Comparison of ENCODE assay signal across 8 cellular contexts in the genomic region with DNA sequence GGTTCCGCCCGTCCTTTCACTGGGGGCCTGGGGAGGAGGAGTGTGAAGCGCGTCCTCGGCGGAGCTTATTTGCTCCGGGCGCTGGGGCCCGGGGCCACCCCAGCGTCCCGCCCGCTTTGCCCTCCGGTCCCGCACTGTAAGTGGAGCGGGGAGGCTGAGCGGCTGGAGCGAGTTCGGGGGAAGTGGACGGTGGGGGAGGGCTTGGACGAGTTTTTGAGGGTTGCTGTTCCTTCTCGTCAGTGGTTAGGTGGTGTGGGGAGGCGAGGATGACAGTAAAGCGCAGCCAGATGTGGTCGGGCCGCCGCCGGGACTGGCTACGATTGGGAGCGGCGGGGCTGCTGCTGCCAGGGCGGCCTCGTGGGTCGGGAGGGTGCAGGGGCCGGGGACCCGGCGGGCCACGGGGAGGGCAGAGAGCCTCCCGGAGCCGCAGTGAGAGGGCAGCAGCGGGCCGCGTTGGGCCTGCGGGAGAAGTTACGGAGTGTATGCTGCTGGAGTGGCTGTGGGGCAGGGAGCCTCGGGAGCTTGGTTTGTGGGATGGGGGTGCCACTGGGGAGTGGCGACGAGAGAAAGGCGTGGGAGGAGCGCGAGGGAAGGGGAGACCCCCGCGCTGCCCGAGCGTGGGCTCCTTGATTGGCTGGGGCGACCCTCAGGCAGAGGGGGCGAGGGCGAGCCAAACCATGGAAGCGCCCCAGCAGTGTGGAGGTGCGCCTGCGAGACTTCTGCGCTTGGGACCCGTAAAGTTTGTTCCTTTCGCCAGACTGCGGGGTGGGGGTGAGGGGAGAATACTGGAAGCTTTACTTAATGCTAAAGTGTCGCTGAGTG. TPM values are rescaled to one million over a fixed set of nuclear protein-coding genes. Genes with fewer than 3 reads are reported as not detected.
DNase-seq lines count a peak whose midpoint lies in the region; ATAC-seq and TF ChIP-seq lines count a peak whose summit lies in the region.

No MANE protein-coding gene starts in this region.

- no peak overlapping the region for H4K91ac ChIP-seq in neuronal stem cell (ENCODE audit: low read depth, low read length, poor library complexity)

- H3K4ac ChIP-seq in neuronal stem cell (ENCODE audit: low read length): peak overlapping the region; percentile 37

- ATAC-seq in SK-N-SH treated with all-trans-retinoic acid at 6 μM for 48 hours (peak; percentile 64), GM21367 (IDR thresholded peaks at IDR 0.05; ENCODE audit: unreplicated experiment) (no peak), GM18870 (IDR thresholded peaks at IDR 0.05; ENCODE audit: unreplicated experiment) (no peak), GM18519 (IDR thresholded peaks at IDR 0.05; ENCODE audit: low FRiP score, unreplicated experiment) (no peak)

- H3K4me2 ChIP-seq in neuronal stem cell (ENCODE audit: insufficient read depth, low read length, poor library complexity, severe bottlenecking): peak overlapping the region; percentile 66

- peak overlapping the region; percentile 100 for H3K18ac ChIP-seq in neuronal stem cell (ENCODE audit: low read length)

- H2BK5ac ChIP-seq in neuronal stem cell (ENCODE audit: low read length): peak overlapping the region; percentile 100

- no CpG with 5 or more reads among the region's 65 CpGs for WGBS in neuronal stem cell (ENCODE audit: extremely low coverage in 2 of 2, insufficient read length in 2 of 2, insufficient replicate concordance in 1 of 2), 2 donors

- no peaks in the 10 kb centered on the region for H3K27me3 ChIP-seq in neuronal stem cell (ENCODE audit: control insufficient read depth in 3 of 3, insufficient read depth in 3 of 3, low read depth in 1 of 3, low read length in 3 of 3)

- H3K9ac ChIP-seq in neuronal stem cell (ENCODE audit: low read depth, low read length, poor library complexity): peak overlapping the region; percentile 99

- DNase-seq in AG10803 (ENCODE audit: low read depth) (peak; percentile 44), HS-5 (ENCODE audit: low read depth) (peak; percentile 10), foreskin melanocyte (peak; percentile 16), neuronal stem cell (ENCODE audit: low spot score) (peak; percentile 76)

- H3K27ac ChIP-seq in neuronal stem cell (replicated peaks; ENCODE audit: low read length): peak overlapping the region; percentile 98

- peaks cover 7% of the 10 kb centered on the region for H3K79me1 ChIP-seq in neuronal stem cell (ENCODE audit: low read depth, low read length)

- peak overlapping the region; percentile 82 for H3K14ac ChIP-seq in neuronal stem cell (ENCODE audit: low read length)

- no peaks in the 10 kb centered on the region for H3K36me3 ChIP-seq in neuronal stem cell (replicated peaks in 1 of 2; ENCODE audit: control insufficient read depth in 2 of 2, insufficient read depth in 2 of 2, low read length in 2 of 2)

- no peak overlapping the region for H2BK120ac ChIP-seq in neuronal stem cell (ENCODE audit: low read depth, low read length)

- H3K9me3 ChIP-seq in neuronal stem cell (replicated peaks in 1 of 2; ENCODE audit: control insufficient read depth in 2 of 2, insufficient read depth in 1 of 2, low read depth in 1 of 2, low read length in 2 of 2): no peaks in the 10 kb centered on the region

- peak; percentile 31; the same call in 1 of the 2 replicates for TF ChIP-seq CTCF in AG10803 (conservative IDR thresholded peaks at IDR 0.05; ENCODE audit: low read length)

- no peak overlapping the region for H2AFZ ChIP-seq in neuronal stem cell (ENCODE audit: low read length)

- H3K4me3 ChIP-seq in AG10803 (ENCODE audit: low read length) (peak overlapping the region; percentile 62), neuronal stem cell (ENCODE audit: low read length in 2 of 2) (peak overlapping the region; percentile 92 to 97)

- peak overlapping the region; percentile 75 for H2BK15ac ChIP-seq in neuronal stem cell (ENCODE audit: low read length)

- H4K8ac ChIP-seq in neuronal stem cell (ENCODE audit: low read depth, low read length): no peak overlapping the region

- peak overlapping the region; percentile 96 for H3K23ac ChIP-seq in neuronal stem cell (ENCODE audit: low read depth, low read length, poor library complexity)

- peak overlapping the region; percentile 84 for H2BK12ac ChIP-seq in neuronal stem cell (ENCODE audit: low read length)

- H3K4me1 ChIP-seq in neuronal stem cell (ENCODE audit: control insufficient read depth in 2 of 2, insufficient read depth in 1 of 2, low read depth in 1 of 2, low read length in 2 of 2): peaks cover 0 to 19% of the 10 kb centered on the region in 2 donors

- peak overlapping the region; percentile 97 for H2AK5ac ChIP-seq in neuronal stem cell (ENCODE audit: low read depth, low read length)

TF ChIP-seq in SK-N-SH treated with all-trans-retinoic acid at 6 μM for 48 hours, 23 proteins besides CTCF, POLR2A, EP300 and RAD21:
- TF ChIP-seq ARNTL (CRISPR knock-in tag; IDR thresholded peaks at IDR 0.05; ENCODE audit: borderline replicate concordance, low read depth): no peak
- TF ChIP-seq RARB (CRISPR knock-in tag; IDR thresholded peaks at IDR 0.05): no peak
- no peak for TF ChIP-seq ZFP30 (CRISPR knock-in tag; IDR thresholded peaks at IDR 0.05)

RNA-seq across cellular contexts. Expression of a gene that starts 2.1 kb away (rescaled TPM):
- 98.5 TPM for polyA plus RNA-seq in neuronal stem cell (2013, experiment 1 of 2)
- polyA plus RNA-seq in neuronal stem cell (2013, experiment 2 of 2): 102 TPM

Comparison
In these comparisons a context has a peak if more than half of its experiments do, and no peak if none do; other contexts are left out.
1. DNase-seq: peak in every context shown above with its lines; median percentile 76 in neuronal stem cell; 44 in AG10803; 16 in foreskin melanocyte; 10 in HS-5.